In genomic region chr10:133324198-133324792, GRCh38 we compare ENCODE assay signal across 7 cellular contexts. TPM values are rescaled to one million over a fixed set of nuclear protein-coding genes. Genes with fewer than 3 reads are reported as not detected.
DNase-seq lines count a peak whose midpoint lies in the region; ATAC-seq lines count a peak whose summit lies in the region.

No MANE protein-coding gene starts in this region.

- ATAC-seq in GM19438 (IDR thresholded peaks at IDR 0.05; ENCODE audit: low read depth, unreplicated experiment) (peak; percentile 52), HG03196 (IDR thresholded peaks at IDR 0.05; ENCODE audit: unreplicated experiment) (no peak), HG02763 (IDR thresholded peaks at IDR 0.05; ENCODE audit: unreplicated experiment) (no peak)
- ATAC-seq in naive thymus-derived CD4-positive, alpha-beta T cell = peak; percentile 85

- peaks cover 10 to 44% (median 15%) of the 10 kb centered on the region in 5 donors for H3K27me3 Mint-ChIP-seq in naive thymus-derived CD4-positive, alpha-beta T cell

- H3K27ac ChIP-seq in effector memory CD4-positive, alpha-beta T cell (ENCODE audit: insufficient read depth, low read length, poor library complexity, severe bottlenecking) = no peak overlapping the region
- no peak overlapping the region for H3K27ac ChIP-seq in naive thymus-derived CD4-positive, alpha-beta T cell (ENCODE audit: low read depth, low read length)

- POLR2A ChIA-PET in naive thymus-derived CD4-positive, alpha-beta T cell (lab: Charles Lee) = interaction anchor here (1.1 to 2.4 kb wide), 2 partner anchors 9 to 11 kb away, joined by 3 to 10 read pairs; no protein-coding TSS in a partner anchor

- H3K4me3 ChIP-seq in effector memory CD4-positive, alpha-beta T cell (ENCODE audit: insufficient read depth, low read depth, low read length, poor library complexity, severe bottlenecking) = no peak overlapping the region
- no peak overlapping the region for H3K4me3 ChIP-seq in naive thymus-derived CD4-positive, alpha-beta T cell (ENCODE audit: low read length)

- peak overlapping the region in 4 of 10 donors; percentile 12 to 92 (median 88) for H3K4me3 Mint-ChIP-seq in naive thymus-derived CD4-positive, alpha-beta T cell

- no peaks in the 10 kb centered on the region for H3K36me3 ChIP-seq in effector memory CD4-positive, alpha-beta T cell (ENCODE audit: control insufficient read depth, insufficient read depth, low read length)
- H3K36me3 ChIP-seq in naive thymus-derived CD4-positive, alpha-beta T cell (ENCODE audit: control insufficient read depth in 2 of 3, insufficient read depth in 3 of 3, low read length in 3 of 3) = no peaks in the 10 kb centered on the region

- H3K4me1 Mint-ChIP-seq in naive thymus-derived CD4-positive, alpha-beta T cell = peaks cover 4 to 16% (median 10%) of the 10 kb centered on the region in 7 donors

- peak; percentile 68 for DNase-seq in NCI-H146 treated with DMSO at 0.1 percent for 48 hours (lab: John Stamatoyannopoulos, UW; ENCODE audit: unreplicated experiment)
- DNase-seq in activated CD4-positive, CD25-positive, alpha-beta regulatory T cell treated with anti-CD3 and anti-CD28 coated beads, Interleukin-2, amount 50 U/mL, for 72 hours = peak; percentile 44
- DNase-seq in effector memory CD4-positive, alpha-beta T cell = peak; percentile 45 to 51 (median 48)
- peak in 8 of 9 donors; percentile 43 to 77 (median 60) for DNase-seq in naive thymus-derived CD4-positive, alpha-beta T cell

- peaks cover 35% of the 10 kb centered on the region for H3K27me3 ChIP-seq in effector memory CD4-positive, alpha-beta T cell (replicated peaks; ENCODE audit: control insufficient read depth, insufficient read depth, low read length, poor library complexity, severe bottlenecking)
- peaks cover 8 to 12% of the 10 kb centered on the region in 2 donors for H3K27me3 ChIP-seq in naive thymus-derived CD4-positive, alpha-beta T cell (ENCODE audit: control insufficient read depth in 2 of 2, insufficient read depth in 2 of 2, low read length in 2 of 2)

- no peak overlapping the region for H3K27ac Mint-ChIP-seq in naive thymus-derived CD4-positive, alpha-beta T cell

- peaks cover 0 to 8% (median 0%) of the 10 kb centered on the region in 11 donors for H3K9me3 Mint-ChIP-seq in naive thymus-derived CD4-positive, alpha-beta T cell

- intact Hi-C loops in naive thymus-derived CD4-positive, alpha-beta T cell (cut with micrococcal nuclease) = loop anchor here in 1 of 2 donors (2.0 kb wide), 1 partner anchor 15 kb away; the partner anchor contains the start of genes TUBGCP2 and ZNF511

- H3K36me3 Mint-ChIP-seq in naive thymus-derived CD4-positive, alpha-beta T cell = no peaks in the 10 kb centered on the region

- H3K9me3 ChIP-seq in effector memory CD4-positive, alpha-beta T cell (ENCODE audit: control insufficient read depth, low read length) = no peaks in the 10 kb centered on the region
- no peaks in the 10 kb centered on the region for H3K9me3 ChIP-seq in naive thymus-derived CD4-positive, alpha-beta T cell (ENCODE audit: control insufficient read depth in 2 of 3, low read length in 3 of 3)

- H3K4me1 ChIP-seq in effector memory CD4-positive, alpha-beta T cell (ENCODE audit: control insufficient read depth, insufficient read depth, low read length, poor library complexity, severe bottlenecking) = peaks cover 15% of the 10 kb centered on the region
- peaks cover 5 to 11% of the 10 kb centered on the region in 2 donors for H3K4me1 ChIP-seq in naive thymus-derived CD4-positive, alpha-beta T cell (ENCODE audit: control insufficient read depth in 2 of 2, insufficient read depth in 2 of 2, low read length in 2 of 2)

- CTCF ChIA-PET in naive thymus-derived CD4-positive, alpha-beta T cell (lab: Charles Lee) = interaction anchor here (1.2 kb wide), 1 partner anchor 11 kb away, joined by 4 read pairs; no protein-coding TSS in a partner anchor

RNA-seq across cellular contexts. Expression of gene CALY, which starts 12.4 kb away (rescaled TPM):
- total RNA-seq in naive thymus-derived CD4-positive, alpha-beta T cell = 1 to 10 TPM in 4 of 5 experiments, not detected in 1; 1.5 to 5.1 (median 3.4) TPM
- under 1 TPM; 0.33 to 0.91 TPM for polyA plus RNA-seq in naive thymus-derived CD4-positive, alpha-beta T cell

RNA-seq across cellular contexts. Expression of gene ZNF511, which starts 15.6 kb away (rescaled TPM):
- total RNA-seq in naive thymus-derived CD4-positive, alpha-beta T cell = 10 to 100 TPM; 29.6 to 49.8 (median 32.8) TPM
- polyA plus RNA-seq in naive thymus-derived CD4-positive, alpha-beta T cell = 10 to 100 TPM; 78.9 to 88.1 TPM

RNA-seq across cellular contexts. Expression of gene TUBGCP2, which starts 15.6 kb away (rescaled TPM):
- total RNA-seq in naive thymus-derived CD4-positive, alpha-beta T cell = 10 to 100 TPM; 67.7 to 97.0 (median 69.5) TPM
- 10 to 100 TPM; 29.6 to 32.6 TPM for polyA plus RNA-seq in naive thymus-derived CD4-positive, alpha-beta T cell

RNA-seq across cellular contexts. Expression of gene PRAP1, which starts 22.9 kb away (rescaled TPM):
- not detected for total RNA-seq in naive thymus-derived CD4-positive, alpha-beta T cell
- not detected for polyA plus RNA-seq in naive thymus-derived CD4-positive, alpha-beta T cell

RNA-seq across cellular contexts. Expression of gene FUOM, which starts 33.5 kb away (rescaled TPM):
- 10 to 100 TPM; 11.2 to 24.6 (median 16.9) TPM for total RNA-seq in naive thymus-derived CD4-positive, alpha-beta T cell
- 10 to 100 TPM; 21.9 to 22.9 TPM for polyA plus RNA-seq in naive thymus-derived CD4-positive, alpha-beta T cell

Comparison
In these comparisons a context has a peak if more than half of its experiments do, and no peak if none do; other contexts are left out.
1. ATAC-seq: peak in GM19438 (single experiment) and naive thymus-derived CD4-positive, alpha-beta T cell (single experiment); none in HG03196 (single experiment) and HG02763 (single experiment).
2. Peak in every context shown above with its lines, with median percentiles within 50 percentile points of each other: DNase-seq.